In the genomic region with DNA sequence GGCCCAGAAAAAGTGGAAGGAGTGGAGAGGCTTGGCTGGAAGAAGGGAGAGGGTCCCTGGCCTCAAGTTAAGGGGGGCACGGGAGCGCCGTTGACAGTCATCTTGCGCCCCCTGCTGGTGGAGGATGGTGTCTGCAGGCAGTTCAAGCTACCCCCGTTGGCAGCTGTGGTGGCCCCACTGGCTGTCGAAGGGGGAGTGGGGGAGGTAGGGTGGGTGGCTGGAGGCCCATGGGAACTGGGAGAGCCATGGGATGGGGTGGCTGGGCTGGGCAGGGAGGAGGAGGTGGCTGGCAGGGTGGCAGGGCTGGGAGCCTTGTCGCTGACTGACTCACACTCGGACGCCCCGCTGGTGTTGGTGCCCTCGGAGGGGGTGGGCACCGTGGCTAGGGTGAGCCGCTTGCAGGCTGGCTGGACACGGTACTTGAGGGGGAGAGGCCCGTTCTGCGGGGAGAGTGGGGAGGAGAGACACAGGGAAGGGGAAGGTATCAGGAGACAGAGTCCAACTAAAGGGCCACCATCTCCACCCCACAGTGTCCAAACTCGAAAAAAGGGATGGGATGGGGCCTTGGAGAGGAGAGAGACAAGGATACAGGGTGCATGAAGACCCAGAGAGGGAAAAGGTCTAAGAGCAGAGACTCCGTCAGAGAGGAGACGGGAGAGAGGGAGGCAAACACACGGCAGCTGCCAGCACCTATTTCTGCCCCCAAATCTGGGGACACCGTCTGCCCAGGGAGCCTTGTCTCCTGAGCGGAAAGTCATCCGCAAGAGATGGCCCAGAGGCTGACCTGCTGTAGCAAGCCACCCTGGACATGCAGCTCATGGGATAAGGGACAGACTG, we compare ENCODE assay signal across 1 cellular context.
TF ChIP-seq lines count a peak whose summit lies in the region.

No MANE protein-coding gene starts in this region.

TF ChIP-seq in liver, 16 proteins besides CTCF, POLR2A, EP300 and RAD21 (continued from another document):
- TF ChIP-seq, protein P1, sequence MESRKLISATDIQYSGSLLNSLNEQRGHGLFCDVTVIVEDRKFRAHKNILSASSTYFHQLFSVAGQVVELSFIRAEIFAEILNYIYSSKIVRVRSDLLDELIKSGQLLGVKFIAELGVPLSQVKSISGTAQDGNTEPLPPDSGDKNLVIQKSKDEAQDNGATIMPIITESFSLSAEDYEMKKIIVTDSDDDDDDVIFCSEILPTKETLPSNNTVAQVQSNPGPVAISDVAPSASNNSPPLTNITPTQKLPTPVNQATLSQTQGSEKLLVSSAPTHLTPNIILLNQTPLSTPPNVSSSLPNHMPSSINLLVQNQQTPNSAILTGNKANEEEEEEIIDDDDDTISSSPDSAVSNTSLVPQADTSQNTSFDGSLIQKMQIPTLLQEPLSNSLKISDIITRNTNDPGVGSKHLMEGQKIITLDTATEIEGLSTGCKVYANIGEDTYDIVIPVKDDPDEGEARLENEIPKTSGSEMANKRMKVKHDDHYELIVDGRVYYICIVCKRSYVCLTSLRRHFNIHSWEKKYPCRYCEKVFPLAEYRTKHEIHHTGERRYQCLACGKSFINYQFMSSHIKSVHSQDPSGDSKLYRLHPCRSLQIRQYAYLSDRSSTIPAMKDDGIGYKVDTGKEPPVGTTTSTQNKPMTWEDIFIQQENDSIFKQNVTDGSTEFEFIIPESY (IDR thresholded peaks at IDR 0.05): no peak
- TF ChIP-seq GABPA (IDR thresholded peaks at IDR 0.05 in 1 of 2, conservative IDR thresholded peaks at IDR 0.05 in 1 of 2): no peak
- TF ChIP-seq HNF4G (IDR thresholded peaks at IDR 0.05): no peak
- TF ChIP-seq JUND (IDR thresholded peaks at IDR 0.05): no peak
- TF ChIP-seq EGR1 (IDR thresholded peaks at IDR 0.05; ENCODE audit: low read depth in 2 of 2): no peak
- TF ChIP-seq, protein P2, sequence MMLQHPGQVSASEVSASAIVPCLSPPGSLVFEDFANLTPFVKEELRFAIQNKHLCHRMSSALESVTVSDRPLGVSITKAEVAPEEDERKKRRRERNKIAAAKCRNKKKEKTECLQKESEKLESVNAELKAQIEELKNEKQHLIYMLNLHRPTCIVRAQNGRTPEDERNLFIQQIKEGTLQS (IDR thresholded peaks at IDR 0.05): no peak
- no peak for TF ChIP-seq TAF1 (conservative IDR thresholded peaks at IDR 0.05)
